ENCODE assay signal across 29 cellular contexts in genomic region chr14:37470251-37470650, GRCh38.
A peak's percentile ranks its signal among the peaks of the same experiment; 100 is the strongest.
DNase-seq lines count a peak whose midpoint lies in the region; ATAC-seq, FAIRE-seq and TF ChIP-seq lines count a peak whose summit lies in the region.
"Had no signal": no experiment of that assay in that cellular context is flagged by ENCODE, and none has a peak within 500 bp of the region (broad histone marks: within the 10 kb centered on the region; RNA-seq: fewer than 3 reads in every experiment).

No MANE protein-coding gene starts in this region.

- TF ChIP-seq RAD21 in HepG2 (CRISPR knock-in tag; IDR thresholded peaks at IDR 0.05) = no peak

- H4K20me1 ChIP-seq in HepG2 (ENCODE audit: insufficient read depth, low read length) = no peaks in the 10 kb centered on the region
- H4K20me1 ChIP-seq: BLaER1; BLaER1 treated with 17β-estradiol and CSF1 and Interleukin-3, amounts not matched to agents 10 nM and 100 nM had no signal

- BruUV-seq in HepG2 (replicated peaks; lab: Mats Ljungman, UMichigan) = no TSS peak

- H3K9ac ChIP-seq in HepG2 (ENCODE audit: insufficient read depth, low read depth, low read length) = no peak overlapping the region
- H3K9ac ChIP-seq: BLaER1; BLaER1 treated with 17β-estradiol and CSF1 and Interleukin-3, amounts not matched to agents 10 nM and 100 nM had no signal

- WGBS in HepG2 (ENCODE audit: low lambda C conversion rate) = 96% methylated on average over 7 of the region's 7 CpGs
- WGBS in right lobe of liver (ENCODE audit: insufficient coverage, low coverage, low lambda C conversion rate, missing lambda C conversion rate) = 89% methylated on average over 2 of the region's 7 CpGs

- no peaks in the 10 kb centered on the region for H3K79me2 ChIP-seq in HepG2 (ENCODE audit: insufficient read depth, low read length)

- H3K27me3 ChIP-seq in HepG2 (ENCODE audit: control insufficient read depth in 1 of 2, insufficient read depth in 2 of 2, low read length in 2 of 2) = no peaks in the 10 kb centered on the region
- H3K27me3 ChIP-seq in right lobe of liver = no peaks in the 10 kb centered on the region
- H3K27me3 ChIP-seq: BE2C; BLaER1; BLaER1 treated with 17β-estradiol and CSF1 and Interleukin-3, amounts not matched to agents 10 nM and 100 nM had no signal

- H3K9me3 ChIP-seq in HepG2 (ENCODE audit: low read length) (peaks cover 20% of the 10 kb centered on the region), right lobe of liver (no peaks in the 10 kb centered on the region)
- H3K9me3 ChIP-seq: A549; BE2C; BLaER1; BLaER1 treated with 17β-estradiol and CSF1 and Interleukin-3, amounts not matched to agents 10 nM and 100 nM had no signal

- no peaks in the 10 kb centered on the region for H3K36me3 ChIP-seq in HepG2 (replicated peaks in 1 of 2; ENCODE audit: control insufficient read depth in 1 of 2, insufficient read depth in 2 of 2, low read length in 2 of 2)
- H3K36me3 ChIP-seq in right lobe of liver = no peaks in the 10 kb centered on the region
- H3K36me3 ChIP-seq: BE2C; BLaER1; BLaER1 treated with 17β-estradiol and CSF1 and Interleukin-3, amounts not matched to agents 10 nM and 100 nM had no signal

- no peak for DNase-seq in HepG2 (ENCODE audit: low spot score)
- no peak for DNase-seq in right lobe of liver
- DNase-seq: 8988T; ACHN; AML-193; BE2C; C1 segment of cervical spinal cord; Caco-2; Calu3; CD4-positive, alpha-beta memory T cell; CD4-positive, alpha-beta T cell; CD4-positive, CD25-positive, alpha-beta regulatory T cell; CD8-positive, alpha-beta memory T cell; CD8-positive, alpha-beta T cell; COR-L47; DMS 273 treated with DMSO at 0.1 percent for 48 hours; DMS153; DMS53; DMS79; DMS79 treated with DMSO at 0.1 percent for 48 hours; DND-41; EL had no signal

- no peak for TF ChIP-seq CTCF in HepG2 (CRISPR knock-in tag; IDR thresholded peaks at IDR 0.05)
- no peak for TF ChIP-seq CTCF in right lobe of liver (IDR thresholded peaks at IDR 0.05)

- no peak overlapping the region for H2AFZ ChIP-seq in HepG2 (ENCODE audit: low read length)

- H3K27ac ChIP-seq in HepG2 (ENCODE audit: extremely low read length, insufficient read depth, low read length) = no peak overlapping the region
- no peak overlapping the region for H3K27ac ChIP-seq in right lobe of liver
- H3K27ac ChIP-seq: 22Rv1; A549; BLaER1; BLaER1 treated with 17β-estradiol and CSF1 and Interleukin-3, amounts not matched to agents 10 nM and 100 nM; C4-2B had no signal

- ATAC-seq in HepG2 (no peak), right lobe of liver (no peak)
- ATAC-seq: A549; CD8-positive, alpha-beta T cell had no signal

- CTCF ChIA-PET in HepG2 (lab: Yijun Ruan, JAX; ENCODE audit: low intra/inter-chr PET ratio, low total read pairs) = no interaction called here

- no peak overlapping the region for H3K4me2 ChIP-seq in HepG2 (ENCODE audit: low read depth, low read length)
- H3K4me2 ChIP-seq: A549; BLaER1; BLaER1 treated with 17β-estradiol and CSF1 and Interleukin-3, amounts not matched to agents 10 nM and 100 nM had no signal

- POLR2A ChIA-PET in HepG2 (lab: Yijun Ruan, JAX) = no interaction called here

- TF ChIP-seq EP300 in HepG2 (IDR thresholded peaks at IDR 0.05; ENCODE audit: low read depth in 2 of 2, low read length in 2 of 2) (no peak), HepG2 (CRISPR knock-in tag; IDR thresholded peaks at IDR 0.05; ENCODE audit: borderline replicate concordance) (no peak)

- intact Hi-C loops in HepG2 (cut with micrococcal nuclease; ENCODE audit: unreplicated experiment) = no loop called here
- intact Hi-C loops in right lobe of liver (cut with DNase I) = no loop called here

- H3K4me3 ChIP-seq in HepG2 (replicated peaks in 1 of 3; ENCODE audit: insufficient read depth in 1 of 3, low read depth in 2 of 3, low read length in 3 of 3) (no peak overlapping the region), right lobe of liver (no peak overlapping the region)
- H3K4me3 ChIP-seq: A549; BLaER1; BLaER1 treated with 17β-estradiol and CSF1 and Interleukin-3, amounts not matched to agents 10 nM and 100 nM had no signal

- no peak for FAIRE-seq in HepG2 (lab: Jason Lieb, UNC)
- FAIRE-seq: A204.1, A549, D721Med had no signal

- H3K4me1 ChIP-seq in HepG2 (ENCODE audit: insufficient read depth, low read length) (peaks cover 40% of the 10 kb centered on the region), right lobe of liver (peaks cover 0 to 27% (median 0%) of the 10 kb centered on the region in 4 donors)
- H3K4me1 ChIP-seq: BE2C; BLaER1; BLaER1 treated with 17β-estradiol and CSF1 and Interleukin-3, amounts not matched to agents 10 nM and 100 nM had no signal

- in situ Hi-C loops in HepG2 (cut with HindIII; ENCODE audit: extremely low pct_ligation_motif_present, low pct_unique_long_range_greater_than_20kb) = no loop called here

- TF ChIP-seq POLR2A in HepG2 (IDR thresholded peaks at IDR 0.05; ENCODE audit: insufficient read depth in 1 of 2, low read depth in 2 of 2, low read length in 2 of 2) (no peak), right lobe of liver (IDR thresholded peaks at IDR 0.05) (no peak)

TF ChIP-seq in HepG2, 621 proteins besides CTCF, POLR2A, EP300 and RAD21 (continues in another document):
- TF ChIP-seq SOX13 (IDR thresholded peaks at IDR 0.05) (no peak), SOX13 (CRISPR knock-in tag; conservative IDR thresholded peaks at IDR 0.05 in 1 of 2, IDR thresholded peaks at IDR 0.05 in 1 of 2) (no peak), MTA3 (CRISPR knock-in tag; IDR thresholded peaks at IDR 0.05) (no peak), ZSCAN30 (CRISPR knock-in tag; IDR thresholded peaks at IDR 0.05) (0 out of 2 replicates have a peak, but pooled peaks have one; percentile 41), ZBTB3 (CRISPR knock-in tag; IDR thresholded peaks at IDR 0.05; ENCODE audit: borderline replicate concordance, low read depth) (no peak), HOMEZ (CRISPR knock-in tag; IDR thresholded peaks at IDR 0.05; ENCODE audit: low read depth) (peak; percentile 73; the same call in 1 of the 2 replicates), BCLAF1 (IDR thresholded peaks at IDR 0.05) (no peak), ZMYM4 (CRISPR knock-in tag; IDR thresholded peaks at IDR 0.05) (peak; percentile 32; the same call in 1 of the 2 replicates), ESRRA (CRISPR knock-in tag; IDR thresholded peaks at IDR 0.05; ENCODE audit: low read depth) (no peak), SETDB1 (CRISPR knock-in tag; IDR thresholded peaks at IDR 0.05; ENCODE audit: borderline replicate concordance) (0 out of 2 replicates have a peak, but pooled peaks have one; percentile 55), ARID3A (IDR thresholded peaks at IDR 0.05; ENCODE audit: low read depth, low read length) (no peak), RFX1 (IDR thresholded peaks at IDR 0.05) (no peak), RAD51 (IDR thresholded peaks at IDR 0.05; ENCODE audit: borderline replicate concordance) (no peak), ZNF367 (CRISPR knock-in tag; IDR thresholded peaks at IDR 0.05; ENCODE audit: borderline replicate concordance) (no peak), ZNF350 (CRISPR knock-in tag; IDR thresholded peaks at IDR 0.05; ENCODE audit: borderline replicate concordance, low read depth) (no peak), ZKSCAN1 (IDR thresholded peaks at IDR 0.05; ENCODE audit: low read length) (no peak), NFIB (CRISPR knock-in tag; IDR thresholded peaks at IDR 0.05; ENCODE audit: borderline replicate concordance) (no peak)
